11 cellular contexts compared by ENCODE assay signal in the genomic region with DNA sequence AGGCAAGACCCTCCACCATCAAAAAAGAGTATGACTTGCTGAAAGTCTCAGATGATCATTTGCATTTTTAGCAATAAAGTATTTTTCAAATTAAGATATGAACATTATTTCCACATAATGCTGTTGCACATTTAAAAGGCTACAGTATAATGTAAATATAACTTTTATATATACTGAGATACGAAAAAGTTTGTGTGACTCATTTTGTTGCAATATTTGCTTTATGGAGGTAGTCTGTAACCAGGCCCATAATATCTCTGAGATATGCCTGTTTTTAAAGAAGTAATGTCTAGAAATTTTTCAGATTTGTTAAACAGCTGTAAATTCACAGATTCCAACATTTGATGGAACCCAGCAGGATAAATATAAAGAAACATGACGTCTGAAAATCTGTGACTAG.
"Had no signal": no experiment of that assay in that cellular context is flagged by ENCODE, and none has a peak within 500 bp of the region (broad histone marks: within the 10 kb centered on the region; RNA-seq: fewer than 3 reads in every experiment).

No MANE protein-coding gene starts in this region.

- H3K27ac ChIP-seq: GM23248 had no signal

- DNase-seq: GM23248, GOT3, H7, H9, HCEC 1CT, HFFc6 had no signal

- H3K36me3 ChIP-seq: HAP-1 had no signal

- ATAC-seq: GM23338, HCT116 had no signal

- H3K9ac ChIP-seq: GM23248 had no signal

- H3K4me2 ChIP-seq: GM23338 had no signal

- H2AFZ ChIP-seq: GM23248, GM23338 had no signal

- H3K9me3 ChIP-seq: HAP-1 had no signal

- H3K4me3 ChIP-seq: GM23248, GM23338, HAP-1 had no signal

- H3K4me1 ChIP-seq: HAP-1 had no signal

- FAIRE-seq: H1, H54 had no signal
